Comparison of ENCODE assay signal across 1 cellular context in the genomic region with DNA sequence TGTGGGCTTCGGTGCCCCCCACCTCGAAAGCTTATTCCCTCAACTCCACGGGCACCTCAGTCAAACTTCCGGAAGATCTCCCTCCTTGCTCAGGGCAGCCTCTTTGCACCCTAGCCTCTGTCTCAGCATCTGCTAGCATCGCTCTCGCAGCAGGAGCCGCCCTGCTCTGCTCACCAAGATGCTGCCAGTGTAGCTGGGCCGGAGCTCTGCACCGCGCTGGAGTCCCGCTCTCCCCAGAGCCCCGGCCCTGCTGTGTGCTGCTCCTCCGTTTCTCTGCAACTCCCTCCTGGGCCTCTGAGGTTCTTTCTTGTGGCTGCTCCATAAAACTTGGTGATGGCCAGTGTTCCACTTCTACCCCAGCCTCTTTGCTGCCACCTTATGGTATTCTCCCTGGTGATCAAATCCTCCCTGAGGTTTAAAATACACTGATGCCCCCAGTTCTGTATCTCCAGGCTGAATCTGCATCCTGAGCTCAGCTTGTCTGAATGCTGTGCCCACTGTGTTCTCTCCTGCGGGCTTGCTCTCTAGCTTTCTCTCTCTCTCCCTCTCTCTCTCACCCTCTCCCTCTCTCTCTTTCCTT.
TF ChIP-seq lines count a peak whose summit lies in the region.

No MANE protein-coding gene starts in this region.

TF ChIP-seq in H1, 55 proteins besides CTCF, POLR2A, EP300 and RAD21:
- no peak for TF ChIP-seq CEBPB (IDR thresholded peaks at IDR 0.05; ENCODE audit: low read depth, low read length)
- TF ChIP-seq RFX5 (IDR thresholded peaks at IDR 0.05; ENCODE audit: borderline replicate concordance, low read depth, low read length), result no peak
- TF ChIP-seq NANOG (IDR thresholded peaks at IDR 0.05; ENCODE audit: insufficient read depth, low read depth, low read length, poor library complexity, severe bottlenecking), result no peak
- TF ChIP-seq MAFK (IDR thresholded peaks at IDR 0.05; ENCODE audit: low read depth, low read length), result no peak
- no peak for TF ChIP-seq ASH2L (IDR thresholded peaks at IDR 0.05; ENCODE audit: low read length)
- TF ChIP-seq SUZ12 (IDR thresholded peaks at IDR 0.05; ENCODE audit: low read length), result no peak
- no peak for TF ChIP-seq PHF8 (conservative IDR thresholded peaks at IDR 0.05; ENCODE audit: low read depth, low read length)
- TF ChIP-seq CHD2 (IDR thresholded peaks at IDR 0.05; ENCODE audit: low read length), result no peak
- no peak for TF ChIP-seq SIX5 (IDR thresholded peaks at IDR 0.05; ENCODE audit: low read depth, low read length)
- TF ChIP-seq KDM1A (IDR thresholded peaks at IDR 0.05; ENCODE audit: borderline replicate concordance, low read length), result no peak
- TF ChIP-seq BRCA1 (IDR thresholded peaks at IDR 0.05; ENCODE audit: low read depth, low read length), result no peak
